Comparison of ENCODE assay signal across 8 cellular contexts in genomic region chr17:78708510-78708973, GRCh38.
DNase-seq lines count a peak whose midpoint lies in the region; ATAC-seq, FAIRE-seq and TF ChIP-seq lines count a peak whose summit lies in the region.

No MANE protein-coding gene starts in this region.

- no peak for FAIRE-seq in D721Med (lab: Jason Lieb, UNC)

- no peaks in the 10 kb centered on the region for H3K9me3 ChIP-seq in left lung

- ATAC-seq in HG02642 (IDR thresholded peaks at IDR 0.05; ENCODE audit: poor library complexity, unreplicated experiment) = peak; percentile 51
- peak; percentile 96 for ATAC-seq in left lung
- no peak for ATAC-seq in HG03159 (IDR thresholded peaks at IDR 0.05; ENCODE audit: unreplicated experiment)

- H3K4me1 ChIP-seq in left lung = peaks cover 10 to 52% of the 10 kb centered on the region in 2 donors

- H3K36me3 ChIP-seq in left lung = peaks cover 0 to 56% of the 10 kb centered on the region in 2 donors

- H3K4me3 ChIP-seq in choroid plexus epithelial cell (ENCODE audit: low read depth, low read length) (no peak overlapping the region), left lung (no peak overlapping the region)

- H3K27ac ChIP-seq in left lung = no peak overlapping the region

- intact Hi-C loops in left lung (cut with DNase I) = loop anchor here in 1 of 2 donors (10.0 kb wide), 1 partner anchor 214 kb away; no protein-coding TSS in a partner anchor

- no peaks in the 10 kb centered on the region for H3K27me3 ChIP-seq in left lung

- DNase-seq in D721Med (ENCODE audit: insufficient read length, low spot score) (peak; percentile 61), NCI-H446 treated with DMSO at 0.1 percent for 48 hours (lab: John Stamatoyannopoulos, UW) (peak; percentile 69), choroid plexus epithelial cell (ENCODE audit: low read depth) (peak; percentile 93), left lung (peak; percentile 74 to 85)
- DNase-seq in activated CD4-positive, alpha-beta T cell treated with anti-CD3 and anti-CD28 coated beads for 24 hours (ENCODE audit: low read depth in 2 of 2) = peak; percentile 40 to 48
- DNase-seq in stimulated activated CD4-positive, alpha-beta T cell treated with anti-CD3 and anti-CD28 coated beads, Interleukin-4, amount 100 ng/mL, for 4 hours = peak; percentile 54 to 60

- TF ChIP-seq CTCF in D721Med (IDR thresholded peaks at IDR 0.05; ENCODE audit: insufficient read depth, missing control alignments) (peak; percentile 96), choroid plexus epithelial cell (conservative IDR thresholded peaks at IDR 0.05; ENCODE audit: low read depth, low read length) (peak; percentile 97), left lung (IDR thresholded peaks at IDR 0.05) (peak; percentile 80 to 81)
